10 cellular contexts compared by ENCODE assay signal in genomic region chr11:2380396-2380795, GRCh38. TPM values are rescaled to one million over a fixed set of nuclear protein-coding genes. Genes with fewer than 3 reads are reported as not detected.
A peak's percentile ranks its signal among the peaks of the same experiment; 100 is the strongest.
DNase-seq lines count a peak whose midpoint lies in the region; ATAC-seq, FAIRE-seq and TF ChIP-seq lines count a peak whose summit lies in the region.
"Had no signal": no experiment of that assay in that cellular context is flagged by ENCODE, and none has a peak within 500 bp of the region (broad histone marks: within the 10 kb centered on the region; RNA-seq: fewer than 3 reads in every experiment).

No MANE protein-coding gene starts in this region.

- H3K4me3 ChIP-seq in GM12875 (ENCODE audit: low read depth, low read length) (peak overlapping the region; percentile 92), left ventricle myocardium inferior (peak overlapping the region; percentile 100), small intestine (ENCODE audit: low read depth in 1 of 2, low read length in 2 of 2) (no peak overlapping the region)
- no peak overlapping the region for H3K4me3 ChIP-seq in effector memory CD4-positive, alpha-beta T cell (ENCODE audit: insufficient read depth, low read depth, low read length, poor library complexity, severe bottlenecking)

- peaks cover 3% of the 10 kb centered on the region for H3K36me3 ChIP-seq in left ventricle myocardium inferior
- H3K36me3 ChIP-seq in small intestine (ENCODE audit: control insufficient read depth in 2 of 2, insufficient read depth in 2 of 2, low read length in 2 of 2) = no peaks in the 10 kb centered on the region
- H3K36me3 ChIP-seq in effector memory CD4-positive, alpha-beta T cell (ENCODE audit: control insufficient read depth, insufficient read depth, low read length) = no peaks in the 10 kb centered on the region

- WGBS in small intestine, 3 donors = 73 to 80% (median 77%) methylated on average over 13 of the region's 13 CpGs

- intact Hi-C loops in left ventricle myocardium inferior (cut with micrococcal nuclease) = no loop called here

- H3K27ac ChIP-seq in left ventricle myocardium inferior (replicated peaks) (peak overlapping the region; percentile 99), small intestine (ENCODE audit: low read depth in 1 of 2, low read length in 1 of 2) (peak overlapping the region; percentile 44 to 80)
- no peak overlapping the region for H3K27ac ChIP-seq in effector memory CD4-positive, alpha-beta T cell (ENCODE audit: insufficient read depth, low read length, poor library complexity, severe bottlenecking)

- H3K27me3 Mint-ChIP-seq in activated CD8-positive, alpha-beta T cell treated with anti-CD3 and anti-CD28 coated beads, Interleukin-2, amount 10 ng/mL, durations not matched to agents 7 days and 5 days (ENCODE audit: low read depth) = no peaks in the 10 kb centered on the region

- CTCF ChIA-PET in activated CD8-positive, alpha-beta T cell treated with anti-CD3 and anti-CD28 coated beads, Interleukin-2, amount 10 ng/mL, durations not matched to agents 7 days and 5 days (lab: Charles Lee) = no interaction called here

- TF ChIP-seq CTCF in GM12875 (IDR thresholded peaks at IDR 0.05; ENCODE audit: borderline replicate concordance, insufficient read depth, low read depth, low read length) (no peak), left ventricle myocardium inferior (IDR thresholded peaks at IDR 0.05; ENCODE audit: borderline replicate concordance) (no peak)

- H3K9me3 ChIP-seq in left ventricle myocardium inferior (replicated peaks) = no peaks in the 10 kb centered on the region
- H3K9me3 ChIP-seq in small intestine (ENCODE audit: control insufficient read depth, low read depth) = no peaks in the 10 kb centered on the region
- H3K9me3 ChIP-seq in effector memory CD4-positive, alpha-beta T cell (ENCODE audit: control insufficient read depth, low read length) = no peaks in the 10 kb centered on the region

- H3K27ac Mint-ChIP-seq in activated CD8-positive, alpha-beta T cell treated with anti-CD3 and anti-CD28 coated beads, Interleukin-2, amount 10 ng/mL, durations not matched to agents 7 days and 5 days = no peak overlapping the region

- H3K4me3 Mint-ChIP-seq in activated CD8-positive, alpha-beta T cell treated with anti-CD3 and anti-CD28 coated beads, Interleukin-2, amount 10 ng/mL, durations not matched to agents 7 days and 5 days = peak overlapping the region; percentile 15

- POLR2A ChIA-PET in activated CD8-positive, alpha-beta T cell treated with anti-CD3 and anti-CD28 coated beads, Interleukin-2, amount 10 ng/mL, durations not matched to agents 7 days and 5 days (lab: Charles Lee) = no interaction called here

- H3K27me3 ChIP-seq in left ventricle myocardium inferior (ENCODE audit: low read depth) = no peaks in the 10 kb centered on the region
- no peaks in the 10 kb centered on the region for H3K27me3 ChIP-seq in small intestine (ENCODE audit: control insufficient read depth in 2 of 2, insufficient read depth in 2 of 2, low read length in 2 of 2)
- no peaks in the 10 kb centered on the region for H3K27me3 ChIP-seq in effector memory CD4-positive, alpha-beta T cell (replicated peaks; ENCODE audit: control insufficient read depth, insufficient read depth, low read length, poor library complexity, severe bottlenecking)

- H3K36me3 Mint-ChIP-seq in activated CD8-positive, alpha-beta T cell treated with anti-CD3 and anti-CD28 coated beads, Interleukin-2, amount 10 ng/mL, durations not matched to agents 7 days and 5 days (ENCODE audit: low read depth) = peaks cover 19% of the 10 kb centered on the region

- peaks cover 94% of the 10 kb centered on the region for H3K4me1 ChIP-seq in left ventricle myocardium inferior
- no peaks in the 10 kb centered on the region for H3K4me1 ChIP-seq in small intestine (ENCODE audit: control insufficient read depth in 2 of 2, insufficient read depth in 1 of 2, low read depth in 1 of 2, low read length in 1 of 2)
- peaks cover 36% of the 10 kb centered on the region for H3K4me1 ChIP-seq in effector memory CD4-positive, alpha-beta T cell (ENCODE audit: control insufficient read depth, insufficient read depth, low read length, poor library complexity, severe bottlenecking)

- H3K4me1 Mint-ChIP-seq in activated CD8-positive, alpha-beta T cell treated with anti-CD3 and anti-CD28 coated beads, Interleukin-2, amount 10 ng/mL, durations not matched to agents 7 days and 5 days (ENCODE audit: low read depth) = peaks cover 46% of the 10 kb centered on the region

- no peak for DNase-seq in activated CD8-positive, alpha-beta T cell treated with anti-CD3 and anti-CD28 coated beads, Interleukin-2, amount 10 ng/mL, durations not matched to agents 7 days and 5 days
- DNase-seq in left ventricle myocardium inferior = peak; percentile 15
- no peak for DNase-seq in small intestine
- DNase-seq in effector memory CD4-positive, alpha-beta T cell = no peak
- no peak for DNase-seq in iPS-NIHi7 (ENCODE audit: extremely low spot score)
- DNase-seq in NOMO-1 treated with dmso at 0.1 percent for 144 hours (lab: John Stamatoyannopoulos, UW; ENCODE audit: unreplicated experiment) = no peak
- DNase-seq: stimulated activated CD4-positive, alpha-beta T cell treated with anti-CD3 and anti-CD28 coated beads, Interleukin-4, amount 100 ng/mL, for 1 hour had no signal

- ATAC-seq in activated CD8-positive, alpha-beta T cell treated with anti-CD3 and anti-CD28 coated beads, Interleukin-2, amount 10 ng/mL, durations not matched to agents 7 days and 5 days = no peak
- no peak for ATAC-seq in HG03342 (IDR thresholded peaks at IDR 0.05; ENCODE audit: unreplicated experiment)
- ATAC-seq: HCT116 had no signal

- FAIRE-seq in small intestine (lab: Jason Lieb, UNC) = no peak

- no peaks in the 10 kb centered on the region for H3K9me3 Mint-ChIP-seq in activated CD8-positive, alpha-beta T cell treated with anti-CD3 and anti-CD28 coated beads, Interleukin-2, amount 10 ng/mL, durations not matched to agents 7 days and 5 days (ENCODE audit: insufficient read depth)

RNA-seq across cellular contexts. Expression of gene CD81, which starts 3.3 kb away (rescaled TPM):
- 100 to 1,000 TPM; 142 to 145 TPM for total RNA-seq in activated CD8-positive, alpha-beta T cell treated with anti-CD3 and anti-CD28 coated beads, Interleukin-2, amount 10 ng/mL, durations not matched to agents 7 days and 5 days
- total RNA-seq in left ventricle myocardium inferior = 412 TPM
- 100 to 1,000 TPM in 1 of 3 donors, 10 to 100 TPM in 2; 11.0 to 231 (median 37.3) TPM for polyA plus RNA-seq in small intestine

RNA-seq across cellular contexts. Expression of gene TSSC4, which starts 20.2 kb away (rescaled TPM):
- total RNA-seq in activated CD8-positive, alpha-beta T cell treated with anti-CD3 and anti-CD28 coated beads, Interleukin-2, amount 10 ng/mL, durations not matched to agents 7 days and 5 days = 10 to 100 TPM; 45.3 to 49.4 TPM
- total RNA-seq in left ventricle myocardium inferior = 31.7 TPM
- 100 to 1,000 TPM in 1 of 3 donors, 10 to 100 TPM in 2; 49.2 to 113 (median 77.4) TPM for polyA plus RNA-seq in small intestine

Comparison
In these comparisons a context has a peak if more than half of its experiments do, and no peak if none do; other contexts are left out.
1. H3K4me3 ChIP-seq: peak in GM12875 (single experiment) and left ventricle myocardium inferior (single experiment); none in small intestine (0 of 2) and effector memory CD4-positive, alpha-beta T cell (single experiment).